In the genomic region with DNA sequence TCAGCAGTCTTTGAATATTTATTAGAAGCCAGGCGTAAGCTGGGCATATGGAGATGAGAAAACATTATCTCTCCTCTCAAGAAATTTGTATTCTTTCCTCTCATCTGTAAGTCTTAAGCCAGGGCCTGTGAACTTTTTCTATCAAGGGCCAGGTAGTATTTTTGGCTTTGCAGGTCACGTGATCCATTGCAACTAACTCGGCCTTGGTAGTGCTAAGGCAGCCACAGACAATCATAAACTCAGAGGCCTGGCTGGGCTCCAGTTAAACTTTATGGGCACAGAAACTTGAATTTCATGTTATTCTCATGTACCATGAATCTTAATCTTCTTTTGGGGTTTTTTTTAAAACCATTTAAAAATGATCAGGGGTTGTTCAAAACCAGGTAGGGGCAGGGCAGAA, we compare ENCODE assay signal across 32 cellular contexts.
"Had no signal": no experiment of that assay in that cellular context is flagged by ENCODE, and none has a peak within 500 bp of the region (broad histone marks: within the 10 kb centered on the region; RNA-seq: fewer than 3 reads in every experiment).

No MANE protein-coding gene starts in this region.

- H3K9me3 ChIP-seq: ascending aorta, esophagus muscularis mucosa, gastrocnemius medialis, heart left ventricle had no signal

- DNase-seq: activated CD4-positive, alpha-beta memory T cell treated with anti-CD3 and anti-CD28 coated beads, Interleukin-2, amount 10 ng/mL, durations not matched to agents 7 days and 5 days; activated CD4-positive, alpha-beta T cell treated with anti-CD3 and anti-CD28 coated beads for 4 hours; activated CD4-positive, alpha-beta T cell treated with anti-CD3 and anti-CD28 coated beads, Interleukin-2, amount 10 ng/mL, durations not matched to agents 7 days and 5 days; activated CD4-positive, alpha-beta T cell treated with anti-CD3 and anti-CD28 coated beads, Interleukin-2, amount 50 U/mL, for 4 hours; activated CD4-positive, CD25-positive, alpha-beta regulatory T cell; activated CD4-positive, CD25-positive, alpha-beta regulatory T cell treated with anti-CD3 and anti-CD28 coated beads, Interleukin-2, amount 50 U/mL, for 72 hours; activated CD8-positive, alpha-beta memory T cell treated with anti-CD3 and anti-CD28 coated beads, Interleukin-2, amount 50 U/mL, for 48 hours; activated gamma-delta T cell; activated naive CD4-positive, alpha-beta T cell; activated naive CD4-positive, alpha-beta T cell treated with anti-CD3 and anti-CD28 coated beads, Interleukin-2, amount 10 ng/mL, durations not matched to agents 7 days and 5 days; activated naive CD8-positive, alpha-beta T cell treated with anti-CD3 and anti-CD28 coated beads for 36 hours; activated naive CD8-positive, alpha-beta T cell treated with anti-CD3 and anti-CD28 coated beads, Interleukin-2, amount 50 U/mL, for 24 hours; activated T-cell treated with anti-CD3 and anti-CD28 coated beads for 4 hours; activated T-cell treated with anti-CD3 and anti-CD28 coated beads, Interleukin-2, amount 50 U/mL, for 24 hours; activated T-cell treated with anti-CD3 and anti-CD28 coated beads, Interleukin-2, amount 50 U/mL, for 72 hours; brain microvascular endothelial cell; caudate nucleus; cortex of kidney; dermis blood vessel endothelial cell; effector CD4-positive, alpha-beta T cell; effector memory CD8-positive, alpha-beta T cell; erythroblast; foreskin keratinocyte; gastrocnemius medialis; glutamatergic neuron; heart left ventricle; hypothalamus; T-helper 2 cell had no signal

- H3K4me3 ChIP-seq: ascending aorta, esophagus muscularis mucosa, gastrocnemius medialis, heart left ventricle had no signal

- H3K36me3 ChIP-seq: ascending aorta, brain microvascular endothelial cell, esophagus muscularis mucosa, gastrocnemius medialis, heart left ventricle had no signal

- H3K4me1 ChIP-seq: foreskin keratinocyte, gastrocnemius medialis had no signal

- H3K27me3 ChIP-seq: ascending aorta, brain microvascular endothelial cell, esophagus muscularis mucosa, foreskin keratinocyte, gastrocnemius medialis, heart left ventricle had no signal

- ATAC-seq: activated naive CD8-positive, alpha-beta T cell treated with anti-CD3 and anti-CD28 coated beads, Interleukin-2, amount 50 U/mL, for 24 hours; activated T-cell treated with anti-CD3 and anti-CD28 coated beads, Interleukin-2, amount 50 U/mL, for 72 hours; effector memory CD8-positive, alpha-beta T cell; foreskin keratinocyte; gastrocnemius medialis; heart left ventricle had no signal

- FAIRE-seq: bronchial epithelial cell, colon had no signal

- H3K27ac ChIP-seq: ascending aorta, brain microvascular endothelial cell, esophagus muscularis mucosa, foreskin keratinocyte, gastrocnemius medialis, heart left ventricle had no signal
